19 cellular contexts compared by ENCODE assay signal in genomic region chr18:73164430-73164829, GRCh38.
DNase-seq lines count a peak whose midpoint lies in the region; ATAC-seq, FAIRE-seq and TF ChIP-seq lines count a peak whose summit lies in the region.
"Had no signal": no experiment of that assay in that cellular context is flagged by ENCODE, and none has a peak within 500 bp of the region (broad histone marks: within the 10 kb centered on the region; RNA-seq: fewer than 3 reads in every experiment).

No MANE protein-coding gene starts in this region.

- no peaks in the 10 kb centered on the region for H3K36me3 Mint-ChIP-seq in endodermal cell (ENCODE audit: low read depth)
- H3K36me3 Mint-ChIP-seq: CD4-positive, CD25-positive, alpha-beta regulatory T cell had no signal

- 0% methylated on average over 3 of the region's 3 CpGs for WGBS in HepG2 (ENCODE audit: low lambda C conversion rate)
- WGBS in right lobe of liver (ENCODE audit: insufficient coverage, low coverage, low lambda C conversion rate, missing lambda C conversion rate) = 44% methylated on average over 3 of the region's 3 CpGs
- 86 to 94% methylated on average over 1 to 3 of the region's 3 CpGs for WGBS in endodermal cell (ENCODE audit: insufficient coverage in 1 of 2, insufficient read length in 1 of 2), 2 experiments
- WGBS in testis, 2 donors = 60 to 74% methylated on average over 3 of the region's 3 CpGs

- H3K9ac ChIP-seq in HepG2 (ENCODE audit: insufficient read depth, low read depth, low read length) (no peak overlapping the region), endodermal cell (ENCODE audit: extremely low read depth, low read length, poor library complexity, severe bottlenecking) (no peak overlapping the region), keratinocyte (ENCODE audit: control insufficient read depth, extremely low read depth, insufficient read depth, low read length) (no peak overlapping the region)
- H3K9ac ChIP-seq: BLaER1 treated with 17β-estradiol and CSF1 and Interleukin-3, amounts not matched to agents 10 nM and 100 nM had no signal

- POLR2A ChIA-PET in HepG2 (lab: Yijun Ruan, JAX) = no interaction called here
- POLR2A ChIA-PET in GM10248 (lab: Yijun Ruan, JAX) = no interaction called here

- H3K4me3 ChIP-seq in HepG2 (replicated peaks in 1 of 3; ENCODE audit: insufficient read depth in 1 of 3, low read depth in 2 of 3, low read length in 3 of 3) = no peak overlapping the region
- no peak overlapping the region for H3K4me3 ChIP-seq in right lobe of liver
- no peak overlapping the region for H3K4me3 ChIP-seq in endodermal cell (ENCODE audit: low read length)
- no peak overlapping the region for H3K4me3 ChIP-seq in keratinocyte (ENCODE audit: control insufficient read depth in 2 of 3, extremely low read depth in 1 of 3, insufficient read depth in 2 of 3, low read depth in 1 of 3, low read length in 3 of 3)
- no peak overlapping the region for H3K4me3 ChIP-seq in testis
- H3K4me3 ChIP-seq: BLaER1 treated with 17β-estradiol and CSF1 and Interleukin-3, amounts not matched to agents 10 nM and 100 nM; K562 had no signal

- H3K9me3 ChIP-seq in HepG2 (ENCODE audit: low read length) (no peaks in the 10 kb centered on the region), right lobe of liver (no peaks in the 10 kb centered on the region), endodermal cell (ENCODE audit: control insufficient read depth, low read length) (no peaks in the 10 kb centered on the region), keratinocyte (ENCODE audit: control insufficient read depth, low read depth, low read length) (peaks cover 2% of the 10 kb centered on the region), testis (no peaks in the 10 kb centered on the region)

- H3K4me3 Mint-ChIP-seq in endodermal cell = no peak overlapping the region
- H3K4me3 Mint-ChIP-seq: CD4-positive, CD25-positive, alpha-beta regulatory T cell; H9 had no signal

- no peaks in the 10 kb centered on the region for H4K20me1 ChIP-seq in HepG2 (ENCODE audit: insufficient read depth, low read length)
- H4K20me1 ChIP-seq in keratinocyte (ENCODE audit: control insufficient read depth, extremely low read depth, insufficient read depth, low read length) = no peaks in the 10 kb centered on the region
- H4K20me1 ChIP-seq: BLaER1 treated with 17β-estradiol and CSF1 and Interleukin-3, amounts not matched to agents 10 nM and 100 nM had no signal

- H3K9me1 ChIP-seq in keratinocyte (ENCODE audit: control insufficient read depth, extremely low read depth, insufficient read depth, low read length) = no peaks in the 10 kb centered on the region

- FAIRE-seq in HepG2 (lab: Jason Lieb, UNC) (no peak), keratinocyte (lab: Jason Lieb, UNC) (no peak)
- FAIRE-seq: K562 had no signal

- H3K27ac Mint-ChIP-seq in endodermal cell = no peak overlapping the region
- H3K27ac Mint-ChIP-seq: CD4-positive, CD25-positive, alpha-beta regulatory T cell; H9 had no signal

- TF ChIP-seq RAD21 in HepG2 (CRISPR knock-in tag; IDR thresholded peaks at IDR 0.05) = no peak

- H3K4me2 ChIP-seq in HepG2 (ENCODE audit: low read depth, low read length) (no peak overlapping the region), keratinocyte (ENCODE audit: control insufficient read depth, extremely low read depth, insufficient read depth, low read depth, low read length) (no peak overlapping the region)
- H3K4me2 ChIP-seq: BLaER1 treated with 17β-estradiol and CSF1 and Interleukin-3, amounts not matched to agents 10 nM and 100 nM had no signal

- no peak for TF ChIP-seq EP300 in HepG2 (IDR thresholded peaks at IDR 0.05; ENCODE audit: low read depth in 2 of 2, low read length in 2 of 2)
- no peak for TF ChIP-seq EP300 in HepG2 (CRISPR knock-in tag; IDR thresholded peaks at IDR 0.05; ENCODE audit: borderline replicate concordance)

- H3K79me2 ChIP-seq in HepG2 (ENCODE audit: insufficient read depth, low read length) (no peaks in the 10 kb centered on the region), keratinocyte (ENCODE audit: control insufficient read depth, insufficient read depth, low read length) (no peaks in the 10 kb centered on the region)

- dilution Hi-C loops in keratinocyte (cut with MboI; ENCODE audit: extremely low pct_ligation_motif_present, low sequenced_read_pairs) = no loop called here

- H3K27me3 ChIP-seq in HepG2 (ENCODE audit: control insufficient read depth in 1 of 2, insufficient read depth in 2 of 2, low read length in 2 of 2) (no peaks in the 10 kb centered on the region), right lobe of liver (no peaks in the 10 kb centered on the region), endodermal cell (ENCODE audit: control insufficient read depth, insufficient read depth, low read length, poor library complexity, severe bottlenecking) (no peaks in the 10 kb centered on the region), keratinocyte (ENCODE audit: control insufficient read depth, extremely low read depth, insufficient read depth, low read length) (no peaks in the 10 kb centered on the region), testis (no peaks in the 10 kb centered on the region)
- H3K27me3 ChIP-seq: BLaER1 treated with 17β-estradiol and CSF1 and Interleukin-3, amounts not matched to agents 10 nM and 100 nM had no signal

- BruUV-seq in HepG2 (replicated peaks; lab: Mats Ljungman, UMichigan) = no TSS peak

- CTCF ChIA-PET in HepG2 (lab: Yijun Ruan, JAX; ENCODE audit: low intra/inter-chr PET ratio, low total read pairs) = no interaction called here
- CTCF ChIA-PET in GM10248 (lab: Yijun Ruan, JAX) = no interaction called here

- H3K4me1 ChIP-seq in HepG2 (ENCODE audit: insufficient read depth, low read length) = no peaks in the 10 kb centered on the region
- H3K4me1 ChIP-seq in right lobe of liver = no peaks in the 10 kb centered on the region
- no peaks in the 10 kb centered on the region for H3K4me1 ChIP-seq in endodermal cell (ENCODE audit: control insufficient read depth, insufficient read depth, low read length)
- peaks cover 4% of the 10 kb centered on the region for H3K4me1 ChIP-seq in keratinocyte (ENCODE audit: control insufficient read depth, extremely low read depth, insufficient read depth, low read length)
- no peaks in the 10 kb centered on the region for H3K4me1 ChIP-seq in testis
- H3K4me1 ChIP-seq: BLaER1 treated with 17β-estradiol and CSF1 and Interleukin-3, amounts not matched to agents 10 nM and 100 nM had no signal

- peaks cover 5% of the 10 kb centered on the region for H3K9me3 Mint-ChIP-seq in endodermal cell
- H3K9me3 Mint-ChIP-seq: H9 had no signal

- DNase-seq in HepG2 (ENCODE audit: low spot score) (no peak), right lobe of liver (no peak), endodermal cell (no peak), keratinocyte (ENCODE audit: low read depth, low spot score) (no peak), testis (peak; percentile 67), H4 (ENCODE audit: low spot score) (no peak), GM10248 (ENCODE audit: extremely low spot score) (no peak)
- DNase-seq in activated CD4-positive, alpha-beta T cell treated with anti-CD3 and anti-CD28 coated beads for 1 hour = no peak
- DNase-seq: 8988T; AML-193; Calu3; CD4-positive, CD25-positive, alpha-beta regulatory T cell; DMS 273 treated with DMSO at 0.1 percent for 48 hours; DMS79 treated with DMSO at 0.1 percent for 48 hours; EL; GDM1; H9 had no signal

- no peak for TF ChIP-seq POLR2A in HepG2 (IDR thresholded peaks at IDR 0.05; ENCODE audit: insufficient read depth in 1 of 2, low read depth in 2 of 2, low read length in 2 of 2)
- no peak for TF ChIP-seq POLR2A in right lobe of liver (IDR thresholded peaks at IDR 0.05)
- TF ChIP-seq POLR2A in testis (IDR thresholded peaks at IDR 0.05) = no peak

- intact Hi-C loops in HepG2 (cut with micrococcal nuclease; ENCODE audit: unreplicated experiment) (no loop called here), right lobe of liver (cut with DNase I) (no loop called here), testis (cut with DNase I; ENCODE audit: low total_unique reads) (no loop called here)

- no peaks in the 10 kb centered on the region for H3K27me3 Mint-ChIP-seq in endodermal cell (ENCODE audit: insufficient read depth)
- H3K27me3 Mint-ChIP-seq: CD4-positive, CD25-positive, alpha-beta regulatory T cell had no signal

- in situ Hi-C loops in HepG2 (cut with HindIII; ENCODE audit: extremely low pct_ligation_motif_present, low pct_unique_long_range_greater_than_20kb) = no loop called here

- peak; percentile 71 for ATAC-seq in HepG2
- ATAC-seq in right lobe of liver = no peak
- ATAC-seq: K562 had no signal

- H3K27ac ChIP-seq in HepG2 (ENCODE audit: extremely low read length, insufficient read depth, low read length) = no peak overlapping the region
- no peak overlapping the region for H3K27ac ChIP-seq in right lobe of liver
- no peak overlapping the region for H3K27ac ChIP-seq in endodermal cell (ENCODE audit: low read depth, low read length)
- no peak overlapping the region for H3K27ac ChIP-seq in keratinocyte (ENCODE audit: control insufficient read depth, insufficient read depth, low read length)
- H3K27ac ChIP-seq in testis = no peak overlapping the region
- H3K27ac ChIP-seq: BLaER1 treated with 17β-estradiol and CSF1 and Interleukin-3, amounts not matched to agents 10 nM and 100 nM had no signal

- no peaks in the 10 kb centered on the region for H3K36me3 ChIP-seq in HepG2 (replicated peaks in 1 of 2; ENCODE audit: control insufficient read depth in 1 of 2, insufficient read depth in 2 of 2, low read length in 2 of 2)
- H3K36me3 ChIP-seq in right lobe of liver = no peaks in the 10 kb centered on the region
- no peaks in the 10 kb centered on the region for H3K36me3 ChIP-seq in endodermal cell (ENCODE audit: control insufficient read depth, insufficient read depth, low read length)
- no peaks in the 10 kb centered on the region for H3K36me3 ChIP-seq in keratinocyte (ENCODE audit: control insufficient read depth in 2 of 2, extremely low read depth in 1 of 2, insufficient read depth in 2 of 2, low read length in 2 of 2)
- no peaks in the 10 kb centered on the region for H3K36me3 ChIP-seq in testis (ENCODE audit: low read depth, missing control alignments)
- H3K36me3 ChIP-seq: BLaER1 treated with 17β-estradiol and CSF1 and Interleukin-3, amounts not matched to agents 10 nM and 100 nM had no signal

- H3K4me1 Mint-ChIP-seq in endodermal cell = peaks cover 3% of the 10 kb centered on the region
- H3K4me1 Mint-ChIP-seq: CD4-positive, CD25-positive, alpha-beta regulatory T cell; H9 had no signal

- no peak overlapping the region for H2AFZ ChIP-seq in HepG2 (ENCODE audit: low read length)
- H2AFZ ChIP-seq in keratinocyte (ENCODE audit: control insufficient read depth, low read length) = peak overlapping the region; percentile 25

- TF ChIP-seq CTCF in HepG2 (CRISPR knock-in tag; IDR thresholded peaks at IDR 0.05) (no peak), right lobe of liver (IDR thresholded peaks at IDR 0.05) (no peak), endodermal cell (conservative IDR thresholded peaks at IDR 0.05) (peak; percentile 43), keratinocyte (optimal IDR thresholded peaks at IDR 0.05 in 1 of 3, IDR thresholded peaks at IDR 0.05 in 1 of 3, conservative IDR thresholded peaks at IDR 0.05 in 1 of 3; ENCODE audit: extremely low read depth in 1 of 3, insufficient read depth in 2 of 3, low read length in 3 of 3) (no peak), testis (IDR thresholded peaks at IDR 0.05) (no peak), GM10248 (IDR thresholded peaks at IDR 0.05; ENCODE audit: control extremely low read depth, extremely low read depth, low read depth, missing control alignments) (no peak)

TF ChIP-seq in HepG2, 621 proteins besides CTCF, POLR2A, EP300 and RAD21 (continues in another document):
- no peak for TF ChIP-seq ZNF253 (CRISPR knock-in tag; IDR thresholded peaks at IDR 0.05; ENCODE audit: borderline replicate concordance)
